Comparison of ENCODE assay signal across 15 cellular contexts in genomic region chr7:1885465-1886226, GRCh38.
"Had no signal": no experiment of that assay in that cellular context is flagged by ENCODE, and none has a peak within 500 bp of the region (broad histone marks: within the 10 kb centered on the region; RNA-seq: fewer than 3 reads in every experiment).

No MANE protein-coding gene starts in this region.

- H3K27ac ChIP-seq: adrenal gland, thoracic aorta had no signal

- DNase-seq: activated CD4-positive, alpha-beta T cell treated with anti-CD3 and anti-CD28 coated beads, Interleukin-2, amount 10 ng/mL, durations not matched to agents 24 days and 14 days; activated CD8-positive, alpha-beta memory T cell treated with anti-CD3 and anti-CD28 coated beads for 24 hours; activated naive CD4-positive, alpha-beta T cell treated with Interleukin-2 at 50 U/mL for 16 hours; adrenal gland; central memory CD4-positive, alpha-beta T cell; erythroblast; naive B cell; spleen; stimulated activated CD4-positive, alpha-beta T cell treated with anti-CD3 and anti-CD28 coated beads, Interleukin-1b, Interleukin-23, amount 100 ng/mL, for 48 hours; stimulated activated naive CD8-positive, alpha-beta T cell treated with anti-CD3 and anti-CD28 coated beads, Interleukin-15, Interleukin-2, amounts not matched to agents 100 U/mL and 50 U/mL, for 24 hours; T1000 had no signal

- ATAC-seq: sciatic nerve; stimulated activated naive CD8-positive, alpha-beta T cell treated with anti-CD3 and anti-CD28 coated beads, Interleukin-15, Interleukin-2, amounts not matched to agents 100 U/mL and 50 U/mL, for 24 hours had no signal

- H3K27ac Mint-ChIP-seq: activated CD4-positive, alpha-beta T cell treated with anti-CD3 and anti-CD28 coated beads, Interleukin-2, amount 10 ng/mL, durations not matched to agents 24 days and 14 days; progenitor cell of endocrine pancreas had no signal

- H3K4me3 ChIP-seq: adrenal gland, lung, spleen, thoracic aorta had no signal

- H3K4me3 Mint-ChIP-seq: activated CD4-positive, alpha-beta T cell treated with anti-CD3 and anti-CD28 coated beads, Interleukin-2, amount 10 ng/mL, durations not matched to agents 24 days and 14 days had no signal

- H3K27me3 Mint-ChIP-seq: activated CD4-positive, alpha-beta T cell treated with anti-CD3 and anti-CD28 coated beads, Interleukin-2, amount 10 ng/mL, durations not matched to agents 24 days and 14 days; naive B cell; progenitor cell of endocrine pancreas had no signal

- H3K27me3 ChIP-seq: adrenal gland, spleen had no signal

- H3K36me3 ChIP-seq: adrenal gland had no signal

- H3K4me1 ChIP-seq: adrenal gland had no signal

- H3K9me3 Mint-ChIP-seq: naive B cell had no signal

- H3K9me3 ChIP-seq: adrenal gland, spleen, thoracic aorta had no signal
